Comparison of ENCODE assay signal across 8 cellular contexts in the genomic region with DNA sequence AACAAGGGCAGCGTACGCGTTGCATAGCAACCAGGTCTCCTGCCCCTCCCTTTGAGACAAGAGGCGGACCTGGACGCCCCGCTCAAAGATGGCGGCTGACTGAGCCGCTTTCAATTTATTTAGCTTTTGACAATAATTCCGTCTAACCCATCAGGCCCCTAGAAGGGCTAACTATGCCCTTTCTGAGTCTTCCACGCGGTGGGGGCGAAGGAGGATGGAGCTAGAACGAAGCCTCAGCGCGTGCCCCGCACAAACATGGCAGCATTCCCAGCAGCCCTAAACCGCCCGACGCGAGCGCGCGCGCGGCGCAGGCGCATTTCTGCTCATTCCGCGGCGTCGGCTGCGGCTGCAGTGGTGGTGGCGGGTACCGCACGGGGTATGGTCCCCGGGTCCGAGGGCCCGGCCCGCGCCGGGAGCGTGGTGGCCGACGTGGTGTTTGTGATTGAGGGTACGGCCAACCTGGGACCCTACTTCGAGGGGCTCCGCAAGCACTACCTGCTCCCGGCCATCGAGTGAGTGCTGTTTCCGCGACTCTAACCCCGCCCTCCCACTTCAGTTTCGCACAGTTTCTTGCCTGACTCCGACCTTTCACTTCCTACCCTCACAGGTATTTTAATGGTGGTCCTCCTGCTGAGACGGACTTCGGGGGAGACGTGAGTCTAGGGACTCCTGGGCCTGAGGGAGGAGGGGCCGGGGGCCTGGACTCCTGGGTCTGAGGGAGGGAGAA. TPM values are rescaled to one million over a fixed set of nuclear protein-coding genes. Genes with fewer than 3 reads are reported as not detected.
A peak's percentile ranks its signal among the peaks of the same experiment; 100 is the strongest.
DNase-seq lines count a peak whose midpoint lies in the region; ATAC-seq and TF ChIP-seq lines count a peak whose summit lies in the region.

A gene (plus strand): TSS at position 326 of the 727 bp plus-strand sequence. CDS start 53 bp downstream, at position 379.

- H3K4me1 ChIP-seq in IMR-90 (ENCODE audit: control insufficient read depth, insufficient read depth, low read length) (peaks cover 6% of the 10 kb centered on the region), esophagus (ENCODE audit: control insufficient read depth in 2 of 2, insufficient read depth in 2 of 2, low read length in 1 of 2) (peaks cover 4 to 10% of the 10 kb centered on the region in 2 donors), muscle layer of colon (ENCODE audit: insufficient read depth, low read length) (peaks cover 13% of the 10 kb centered on the region)

- in situ Hi-C loops in IMR-90 (cut with MboI; ENCODE audit: low sequenced_read_pairs) = no loop called here

- peak within 1 kb of the TSS; percentile 98 for H3K14ac ChIP-seq in IMR-90 (replicated peaks; ENCODE audit: low read depth, low read length)

- H2AK9ac ChIP-seq in IMR-90 (replicated peaks; ENCODE audit: low read depth, low read length, poor library complexity) = peak within 1 kb of the TSS; percentile 93

- TF ChIP-seq CTCF in IMR-90 (conservative IDR thresholded peaks at IDR 0.05; ENCODE audit: low read depth, low read length) = no peak

- TF ChIP-seq RAD21 in IMR-90 (IDR thresholded peaks at IDR 0.05; ENCODE audit: low read length) = no peak

- dilution Hi-C loops in IMR-90 (cut with HindIII; ENCODE audit: low sequenced_read_pairs, unreplicated experiment) = no loop called here

- peak within 1 kb of the TSS; percentile 73 for H4K5ac ChIP-seq in IMR-90 (ENCODE audit: low read depth, low read length)

- H3K36me3 ChIP-seq in IMR-90 (ENCODE audit: control insufficient read depth, insufficient read depth, low read length) (peaks cover 2% of the 10 kb centered on the region), esophagus (ENCODE audit: control insufficient read depth in 2 of 2, insufficient read depth in 2 of 2, low read length in 1 of 2) (peaks cover 0 to 1% of the 10 kb centered on the region in 2 donors), muscle layer of colon (ENCODE audit: insufficient read depth, low read length) (peaks cover 3% of the 10 kb centered on the region)

- peak within 1 kb of the TSS; percentile 93 for H3K18ac ChIP-seq in IMR-90 (ENCODE audit: low read depth, low read length)

- H3K9me3 ChIP-seq in IMR-90 (ENCODE audit: control insufficient read depth, insufficient read depth, low read length) = no peaks in the 10 kb centered on the region
- no peaks in the 10 kb centered on the region for H3K9me3 ChIP-seq in esophagus (ENCODE audit: control insufficient read depth in 2 of 2, insufficient read depth in 1 of 2, low read depth in 1 of 2, low read length in 1 of 2)
- no peaks in the 10 kb centered on the region for H3K9me3 ChIP-seq in muscle layer of colon (ENCODE audit: low read length)

- H3K36me3 Mint-ChIP-seq in activated T-cell treated with anti-CD3 and anti-CD28 coated beads, Interleukin-2, amount 50 U/mL, for 4 hours (ENCODE audit: insufficient read depth) = peaks cover under 1% of the 10 kb centered on the region

- peaks cover 29% of the 10 kb centered on the region for H3K4me1 Mint-ChIP-seq in activated T-cell treated with anti-CD3 and anti-CD28 coated beads, Interleukin-2, amount 50 U/mL, for 4 hours (ENCODE audit: low read depth)

- peak within 1 kb of the TSS; percentile 79 for H3K56ac ChIP-seq in IMR-90 (ENCODE audit: extremely low read depth, insufficient read depth, low read length)

- peak within 1 kb of the TSS; percentile 92; the same call in 1 of the 2 replicates for H2BK20ac ChIP-seq in IMR-90 (ENCODE audit: low read depth, low read length)

- H3K4me3 Mint-ChIP-seq in activated T-cell treated with anti-CD3 and anti-CD28 coated beads, Interleukin-2, amount 50 U/mL, for 4 hours = peak within 1 kb of the TSS; percentile 95

- peak within 1 kb of the TSS; percentile 84 for H3K27ac ChIP-seq in IMR-90 (ENCODE audit: insufficient read depth, low read length)
- peak within 1 kb of the TSS; percentile 89 to 96 for H3K27ac ChIP-seq in esophagus (ENCODE audit: low read depth in 2 of 2, low read length in 1 of 2)
- H3K27ac ChIP-seq in muscle layer of colon (ENCODE audit: low read depth, low read length) = peak within 1 kb of the TSS; percentile 96

- intact Hi-C loops in IMR-90 (cut with micrococcal nuclease) = loop anchor here (2.0 to 10.0 kb wide), 2 partner anchors 31 to 103 kb away; no protein-coding TSS in a partner anchor

- WGBS in IMR-90 (ENCODE audit: extremely low coverage in 2 of 2, insufficient read length in 1 of 2), 2 experiments = 0% methylated on average over 8 of the region's 58 CpGs; no CpG with 5 or more reads in 1 of the 2 experiments
- WGBS in esophagus, 2 donors = 0% methylated on average over 58 of the region's 58 CpGs

- H3K27me3 ChIP-seq in IMR-90 (ENCODE audit: control insufficient read depth, insufficient read depth, low read length) = no peaks in the 10 kb centered on the region
- H3K27me3 ChIP-seq in esophagus (ENCODE audit: control insufficient read depth in 1 of 2, insufficient read depth in 2 of 2, low read length in 2 of 2) = no peaks in the 10 kb centered on the region
- no peaks in the 10 kb centered on the region for H3K27me3 ChIP-seq in muscle layer of colon (ENCODE audit: control insufficient read depth in 1 of 2, insufficient read depth in 2 of 2, low read length in 2 of 2)

- peak; percentile 82 for DNase-seq in DMS153 (lab: John Stamatoyannopoulos, UW)
- peak; percentile 76 for DNase-seq in IMR-90
- DNase-seq in OCI-M2 (lab: John Stamatoyannopoulos, UW; ENCODE audit: unreplicated experiment) = peak; percentile 96
- peak; percentile 83 for DNase-seq in activated T-cell treated with anti-CD3 and anti-CD28 coated beads, Interleukin-2, amount 50 U/mL, for 4 hours
- DNase-seq in stimulated activated CD8-positive, alpha-beta memory T cell treated with anti-CD3 and anti-CD28 coated beads, Interleukin-7, amount 100 ng/mL, for 24 hours (ENCODE audit: low read depth) = peak; percentile 71

- peak within 1 kb of the TSS; percentile 95 for H3K23ac ChIP-seq in IMR-90 (ENCODE audit: low read depth, low read length)

- CTCF ChIA-PET in IMR-90 (lab: Yijun Ruan, JAX) = no interaction called here

- ATAC-seq in GM21526 (IDR thresholded peaks at IDR 0.05; ENCODE audit: low FRiP score, unreplicated experiment) (peak; percentile 61), IMR-90 (ENCODE audit: low read depth) (peak; percentile 76)
- peak; percentile 78 to 82 for ATAC-seq in activated T-cell treated with anti-CD3 and anti-CD28 coated beads, Interleukin-2, amount 50 U/mL, for 4 hours

- no peak; the same call in none of the 2 replicates for TF ChIP-seq POLR2A in IMR-90 (IDR thresholded peaks at IDR 0.05; ENCODE audit: low read depth, low read length)

- peak within 1 kb of the TSS; percentile 99 for H2AFZ ChIP-seq in IMR-90 (replicated peaks; ENCODE audit: low read length, poor library complexity)

- H3K9me3 Mint-ChIP-seq in activated T-cell treated with anti-CD3 and anti-CD28 coated beads, Interleukin-2, amount 50 U/mL, for 4 hours = no peaks in the 10 kb centered on the region

- H3K4ac ChIP-seq in IMR-90 (ENCODE audit: low read depth, low read length) = peak within 1 kb of the TSS; percentile 96

- peak within 1 kb of the TSS; percentile 87 for H2AK5ac ChIP-seq in IMR-90 (ENCODE audit: low read depth, low read length)

- H3K4me3 ChIP-seq in IMR-90 (ENCODE audit: insufficient read depth, low read depth, low read length) (peak within 1 kb of the TSS; percentile 68), esophagus (ENCODE audit: low read depth in 1 of 2, low read length in 2 of 2) (peak within 1 kb of the TSS; percentile 74 to 85), muscle layer of colon (ENCODE audit: low read depth in 1 of 2, low read length in 2 of 2) (peak within 1 kb of the TSS; percentile 96 to 98)

- peak within 1 kb of the TSS; percentile 65 for H3K4me2 ChIP-seq in IMR-90 (ENCODE audit: low read depth, low read length)

- no peaks in the 10 kb centered on the region for H3K27me3 Mint-ChIP-seq in activated T-cell treated with anti-CD3 and anti-CD28 coated beads, Interleukin-2, amount 50 U/mL, for 4 hours (ENCODE audit: low read depth)

- H4K91ac ChIP-seq in IMR-90 (ENCODE audit: insufficient read depth, low read depth, low read length) = peak within 1 kb of the TSS; percentile 96

- H4K20me1 ChIP-seq in IMR-90 (ENCODE audit: insufficient read depth, low read length) = 0 out of 2 replicates have a peak, but pooled peaks cover 7% of the 10 kb centered on the region

- no TSS peak for BruUV-seq in IMR-90 (replicated peaks; lab: Mats Ljungman, UMichigan)

- H4K8ac ChIP-seq in IMR-90 (ENCODE audit: low read depth in 2 of 2, low read length in 2 of 2) = peak within 1 kb of the TSS; percentile 54 to 99

- H2BK120ac ChIP-seq in IMR-90 (ENCODE audit: low read depth, low read length) = peak within 1 kb of the TSS; percentile 92

- H2BK15ac ChIP-seq in IMR-90 (ENCODE audit: low read depth, low read length) = peak within 1 kb of the TSS; percentile 78; the same call in 1 of the 3 replicates

- peaks cover 6% of the 10 kb centered on the region for H3K9me1 ChIP-seq in IMR-90 (ENCODE audit: insufficient read depth, low read length)

- peak within 1 kb of the TSS; percentile 94 for H2BK5ac ChIP-seq in IMR-90 (ENCODE audit: low read depth, low read length, poor library complexity, severe bottlenecking)

- POLR2A ChIA-PET in IMR-90 (lab: Charles Lee; ENCODE audit: unreplicated experiment) = no interaction called here

- peaks cover 15 to 37% of the 10 kb centered on the region in 2 experiments for H3K79me1 ChIP-seq in IMR-90 (ENCODE audit: low read depth in 1 of 2, low read length in 2 of 2)

- H3K9ac ChIP-seq in IMR-90 (ENCODE audit: low read depth, low read length) (peak within 1 kb of the TSS; percentile 86), muscle layer of colon (ENCODE audit: low read length) (peak within 1 kb of the TSS; percentile 54)

TF ChIP-seq in IMR-90, 13 proteins besides CTCF, POLR2A, EP300 and RAD21:
- peak; percentile 63; the same call in 1 of the 2 replicates for TF ChIP-seq MXI1 (IDR thresholded peaks at IDR 0.05; ENCODE audit: borderline replicate concordance, low read depth, low read length)
- TF ChIP-seq BHLHE40 (IDR thresholded peaks at IDR 0.05; ENCODE audit: low read depth, low read length) = no peak
- peak; percentile 63; the same call in 1 of the 2 replicates for TF ChIP-seq MAZ (IDR thresholded peaks at IDR 0.05; ENCODE audit: borderline replicate concordance, low read depth, low read length)
- no peak for TF ChIP-seq FOS (IDR thresholded peaks at IDR 0.05; ENCODE audit: low read depth, low read length)
TF ChIP-seq in IMR-90: peak in this region for 2.

RNA-seq across cellular contexts. Expression of the gene that starts here (rescaled TPM):
- 4.7 and 5.3 TPM in 2 replicates for total RNA-seq in IMR-90 (2012; rRNA removed)
- polyA plus RNA-seq in IMR-90 (2012; rRNA removed) (37.0 and 38.5 TPM in 2 replicates), esophagus (10 to 100 TPM; 27.7 to 54.9 TPM)
- polyA plus RNA-seq in IMR-90 (2012; cell fraction: cytosol; rRNA removed) = 20.7 and 33.0 TPM in 2 replicates
- 77.0 and 95.3 TPM in 2 replicates for polyA plus RNA-seq in IMR-90 (2012; cell fraction: nucleus; rRNA removed; ENCODE audit: low replicate concordance)
- 10 to 100 TPM; 44.1 to 51.0 (median 47.2) TPM for total RNA-seq in activated T-cell treated with anti-CD3 and anti-CD28 coated beads, Interleukin-2, amount 50 U/mL, for 4 hours

Comparison
In these comparisons a context has a peak if more than half of its experiments do, and no peak if none do; other contexts are left out.
1. Peak in every context shown above with its lines: DNase-seq, ATAC-seq, H3K4me3 ChIP-seq and H3K27ac ChIP-seq.